ENCODE assay signal across 11 cellular contexts in the genomic region with DNA sequence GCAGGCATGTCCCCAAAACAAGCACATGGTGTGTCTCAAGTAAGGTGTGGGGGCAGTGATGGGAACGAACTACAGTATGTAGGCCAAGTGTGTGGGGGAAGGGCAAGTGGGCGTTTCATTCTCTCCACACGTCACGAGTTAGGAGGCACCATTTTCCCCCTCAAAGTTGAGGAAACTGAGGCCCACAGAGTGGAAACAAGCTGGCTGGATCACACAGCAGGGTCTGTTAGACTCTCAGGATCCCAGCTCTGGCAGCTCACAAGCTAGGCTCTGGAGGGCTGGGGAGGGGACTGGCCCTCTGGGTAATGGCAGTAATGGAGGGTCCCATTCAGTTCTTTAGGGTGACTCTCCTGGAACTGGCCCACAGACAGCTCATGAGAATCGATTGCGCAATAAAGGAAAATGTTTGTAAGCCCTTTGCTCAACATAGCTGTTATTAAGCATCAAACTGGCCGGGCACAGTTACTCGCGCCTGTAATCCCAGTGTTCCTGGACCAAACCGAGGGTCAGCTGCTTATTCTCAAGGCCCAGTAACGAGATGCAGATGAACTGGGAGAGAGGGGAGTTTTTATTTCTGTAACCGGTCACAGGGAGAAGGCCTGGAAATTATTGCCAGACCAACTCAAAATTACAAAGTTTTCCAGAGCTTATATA. TPM values are rescaled to one million over a fixed set of nuclear protein-coding genes. Genes with fewer than 3 reads are reported as not detected.
DNase-seq lines count a peak whose midpoint lies in the region; ATAC-seq and TF ChIP-seq lines count a peak whose summit lies in the region.
"Had no signal": no experiment of that assay in that cellular context is flagged by ENCODE, and none has a peak within 500 bp of the region (broad histone marks: within the 10 kb centered on the region; RNA-seq: fewer than 3 reads in every experiment).

No MANE protein-coding gene starts in this region.

- no peak for TF ChIP-seq POLR2A in transverse colon (IDR thresholded peaks at IDR 0.05)

- H3K4me3 ChIP-seq in epithelial cell of esophagus (ENCODE audit: low read length) = no peak overlapping the region
- no peak overlapping the region for H3K4me3 ChIP-seq in transverse colon
- H3K4me3 ChIP-seq in H7 (ENCODE audit: insufficient read depth, low read depth, low read length) = no peak overlapping the region
- H3K4me3 ChIP-seq: upper lobe of left lung had no signal

- in situ Hi-C loops in transverse colon (cut with MboI; ENCODE audit: low pct_ligation_motif_present in 1 of 4, low pct_unique_long_range_greater_than_20kb in 1 of 4, low sequenced_read_pairs in 3 of 4) = no loop called here

- TF ChIP-seq CTCF in epithelial cell of esophagus (IDR thresholded peaks at IDR 0.05; ENCODE audit: insufficient read depth, low read depth, low read length, missing control alignments) = no peak
- TF ChIP-seq CTCF in transverse colon (IDR thresholded peaks at IDR 0.05) = no peak

- H3K36me3 ChIP-seq in transverse colon (no peaks in the 10 kb centered on the region), H7 (replicated peaks; ENCODE audit: control insufficient read depth, insufficient read depth, low read length) (no peaks in the 10 kb centered on the region)
- H3K36me3 ChIP-seq: upper lobe of left lung had no signal

- H3K27ac ChIP-seq in transverse colon = peak overlapping the region; percentile 22 to 60 (median 34)

- WGBS in transverse colon (ENCODE audit: low coverage in 1 of 2), 2 donors = 48 to 70% methylated on average over 2 to 12 of the region's 12 CpGs

- TF ChIP-seq EP300 in transverse colon (IDR thresholded peaks at IDR 0.05; ENCODE audit: low read depth) = no peak

- H3K4me1 ChIP-seq in transverse colon = peaks cover 0 to 6% (median 2%) of the 10 kb centered on the region in 4 donors
- H3K4me1 ChIP-seq: upper lobe of left lung had no signal

- peak; percentile 1 for DNase-seq in SIG-M5 treated with dmso at 0.1 percent for 504 hours (lab: John Stamatoyannopoulos, UW; ENCODE audit: unreplicated experiment)
- DNase-seq in SIG-M5 (lab: John Stamatoyannopoulos, UW) = no peak
- DNase-seq in epithelial cell of esophagus (ENCODE audit: low read depth) = peak; percentile 52
- DNase-seq in mesenteric fat pad (ENCODE audit: low spot score) = peak; percentile 65
- DNase-seq in transverse colon = peak; percentile 39
- DNase-seq in H7 = no peak
- no peak for DNase-seq in DMS114 treated with DMSO at 0.1 percent for 48 hours (lab: John Stamatoyannopoulos, UW; ENCODE audit: unreplicated experiment)
- DNase-seq: 8988T; stimulated activated CD4-positive, alpha-beta T cell treated with anti-CD3 and anti-CD28 coated beads, Interleukin-4, amount 100 ng/mL, for 4 hours; upper lobe of left lung had no signal

- no peaks in the 10 kb centered on the region for H3K9me3 ChIP-seq in transverse colon
- H3K9me3 ChIP-seq: upper lobe of left lung had no signal

- no peak for ATAC-seq in HG03571 (IDR thresholded peaks at IDR 0.05; ENCODE audit: unreplicated experiment)

- intact Hi-C loops in transverse colon (cut with DNase I; ENCODE audit: low total_unique reads) = no loop called here

- H3K27me3 ChIP-seq in transverse colon (no peaks in the 10 kb centered on the region), H7 (ENCODE audit: control insufficient read depth, insufficient read depth, low read length) (no peaks in the 10 kb centered on the region)
- H3K27me3 ChIP-seq: upper lobe of left lung had no signal

RNA-seq across cellular contexts. Expression of gene TUB, which starts 24.1 kb away (rescaled TPM):
- total RNA-seq in mesenteric fat pad (5.9 TPM), transverse colon (1 to 10 TPM in 3 of 4 donors, under 1 TPM in 1; 1.00 to 7.1 (median 2.6) TPM)
- 14.6 and 16.4 TPM in 2 replicates for total RNA-seq in H7 (2014; rRNA removed; shearing (Covaris generic))

Comparison
In these comparisons a context has a peak if more than half of its experiments do, and no peak if none do; other contexts are left out.
1. DNase-seq: peak in SIG-M5 treated with dmso at 0.1 percent for 504 hours (single experiment), epithelial cell of esophagus (single experiment), mesenteric fat pad (single experiment) and transverse colon (single experiment); none in SIG-M5 (single experiment), H7 (single experiment) and DMS114 treated with DMSO at 0.1 percent for 48 hours (single experiment).